17 cellular contexts compared by ENCODE assay signal in genomic region chr12:31991815-31992214, GRCh38. TPM values are rescaled to one million over a fixed set of nuclear protein-coding genes. Genes with fewer than 3 reads are reported as not detected.
DNase-seq lines count a peak whose midpoint lies in the region; ATAC-seq lines count a peak whose summit lies in the region.
"Had no signal": no experiment of that assay in that cellular context is flagged by ENCODE, and none has a peak within 500 bp of the region (broad histone marks: within the 10 kb centered on the region; RNA-seq: fewer than 3 reads in every experiment).

No MANE protein-coding gene starts in this region.

- no peak overlapping the region for H3K9ac ChIP-seq in GM23248
- H3K9ac ChIP-seq: KMS-11 had no signal

- no peaks in the 10 kb centered on the region for H3K27me3 ChIP-seq in GM23248 (replicated peaks; ENCODE audit: insufficient read depth)
- H3K27me3 ChIP-seq: body of pancreas, tibial artery had no signal

- WGBS in GM23248 (ENCODE audit: low coverage in 1 of 2, low lambda C conversion rate in 2 of 2, missing lambda C conversion rate in 2 of 2), 2 experiments: 97 to 100% methylated on average over 2 of the region's 2 CpGs

- H3K9me3 ChIP-seq in GM23248 (ENCODE audit: low read depth): no peaks in the 10 kb centered on the region
- H3K9me3 ChIP-seq: body of pancreas, tibial artery had no signal

- ATAC-seq in activated CD4-positive, CD25-positive, alpha-beta regulatory T cell treated with anti-CD3 and anti-CD28 coated beads, Interleukin-2, amount 50 U/mL, for 24 hours: peak; percentile 74 to 78
- ATAC-seq in GM21390 (IDR thresholded peaks at IDR 0.05; ENCODE audit: unreplicated experiment): peak; percentile 54
- peak; percentile 62 to 87 for ATAC-seq in natural killer cell treated with Interleukin-12 subunit alpha and Interleukin-12 subunit beta and Interleukin-15 and Interleukin-18, amount 100 ng/mL, for 72 hours
- ATAC-seq in GM21367 (IDR thresholded peaks at IDR 0.05; ENCODE audit: unreplicated experiment): no peak
- ATAC-seq: body of pancreas, right cardiac atrium had no signal

- H3K4me1 Mint-ChIP-seq in activated T-helper 2 cell treated with anti-CD3 and anti-CD28 coated beads, Interferon-gamma antibody, Interleukin-2, Interleukin-4, amounts not matched to agents 10 μg/mL and 5 μg/mL and 100 μg/mL, durations not matched to agents 14 hours and 24 hours and 36 hours (ENCODE audit: low read depth): peaks cover 31% of the 10 kb centered on the region
- H3K4me1 Mint-ChIP-seq in natural killer cell treated with Interleukin-12 subunit alpha and Interleukin-12 subunit beta and Interleukin-15 and Interleukin-18, amount 100 ng/mL, for 72 hours (ENCODE audit: low read depth in 2 of 2): peaks cover 28 to 35% of the 10 kb centered on the region in 2 donors
- H3K4me1 Mint-ChIP-seq: neural crest cell had no signal

- no peaks in the 10 kb centered on the region for H3F3A ChIP-seq in GM23248 (ENCODE audit: insufficient read depth)

- no peak for DNase-seq in activated CD4-positive, CD25-positive, alpha-beta regulatory T cell (lab: John Stamatoyannopoulos, UW)
- no peak for DNase-seq in activated T-helper 2 cell treated with anti-CD3 and anti-CD28 coated beads, Interferon-gamma antibody, Interleukin-2, Interleukin-4, amounts not matched to agents 10 μg/mL and 5 μg/mL and 100 μg/mL, durations not matched to agents 14 hours and 24 hours and 36 hours (ENCODE audit: low spot score)
- no peak for DNase-seq in natural killer cell treated with Interleukin-12 subunit alpha and Interleukin-12 subunit beta and Interleukin-15 and Interleukin-18, amount 100 ng/mL, for 72 hours (ENCODE audit: low spot score)
- DNase-seq in NCI-H1105 (lab: John Stamatoyannopoulos, UW): no peak
- no peak for DNase-seq in GM23248
- DNase-seq: body of pancreas, H7, NCI-H1436 treated with DMSO at 0.1 percent for 48 hours, NCI-H510A, right cardiac atrium, tibial artery had no signal

- H3K27ac ChIP-seq in GM23248: no peak overlapping the region
- H3K27ac ChIP-seq: 22Rv1, body of pancreas, KMS-11, tibial artery had no signal

- peaks cover 86% of the 10 kb centered on the region for H3K36me3 Mint-ChIP-seq in activated T-helper 2 cell treated with anti-CD3 and anti-CD28 coated beads, Interferon-gamma antibody, Interleukin-2, Interleukin-4, amounts not matched to agents 10 μg/mL and 5 μg/mL and 100 μg/mL, durations not matched to agents 14 hours and 24 hours and 36 hours (ENCODE audit: low read depth)
- H3K36me3 Mint-ChIP-seq in natural killer cell treated with Interleukin-12 subunit alpha and Interleukin-12 subunit beta and Interleukin-15 and Interleukin-18, amount 100 ng/mL, for 72 hours: peaks cover 34% of the 10 kb centered on the region

- no peaks in the 10 kb centered on the region for H4K20me1 ChIP-seq in GM23248 (ENCODE audit: insufficient read depth)

- no peaks in the 10 kb centered on the region for H3K79me2 ChIP-seq in GM23248 (ENCODE audit: insufficient read depth)

- H3K36me3 ChIP-seq in GM23248 (ENCODE audit: low read depth): no peaks in the 10 kb centered on the region

- in situ Hi-C loops in GM23248 (cut with MboI): no loop called here

- intact Hi-C loops in activated T-helper 2 cell treated with anti-CD3 and anti-CD28 coated beads, Interferon-gamma antibody, Interleukin-2, Interleukin-4, amounts not matched to agents 10 μg/mL and 5 μg/mL and 100 μg/mL, durations not matched to agents 14 hours and 24 hours and 36 hours (cut with micrococcal nuclease): loop anchor here (2.0 kb wide), 4 partner anchors 33 to 143 kb away; partner anchors contain the start of gene RESF1

- H3K4me3 ChIP-seq in GM23248: no peak overlapping the region
- H3K4me3 ChIP-seq: body of pancreas, tibial artery had no signal

- H2AFZ ChIP-seq in GM23248: no peak overlapping the region

- H3K27ac Mint-ChIP-seq in activated T-helper 2 cell treated with anti-CD3 and anti-CD28 coated beads, Interferon-gamma antibody, Interleukin-2, Interleukin-4, amounts not matched to agents 10 μg/mL and 5 μg/mL and 100 μg/mL, durations not matched to agents 14 hours and 24 hours and 36 hours: peak overlapping the region; percentile 75
- H3K27ac Mint-ChIP-seq in natural killer cell treated with Interleukin-12 subunit alpha and Interleukin-12 subunit beta and Interleukin-15 and Interleukin-18, amount 100 ng/mL, for 72 hours: peak overlapping the region; percentile 84 to 93

- H3K4me2 ChIP-seq in GM23248 (ENCODE audit: unreplicated experiment): no peak overlapping the region
- H3K4me2 ChIP-seq: KMS-11 had no signal

- H3K4me1 ChIP-seq in GM23248 (ENCODE audit: insufficient read depth): no peaks in the 10 kb centered on the region
- H3K4me1 ChIP-seq: body of pancreas had no signal

- no peaks in the 10 kb centered on the region for H3K9me2 ChIP-seq in GM23248 (ENCODE audit: insufficient read depth)

- peak overlapping the region; percentile 6 for H3K4me3 Mint-ChIP-seq in activated T-helper 2 cell treated with anti-CD3 and anti-CD28 coated beads, Interferon-gamma antibody, Interleukin-2, Interleukin-4, amounts not matched to agents 10 μg/mL and 5 μg/mL and 100 μg/mL, durations not matched to agents 14 hours and 24 hours and 36 hours (ENCODE audit: low read depth)
- H3K4me3 Mint-ChIP-seq in natural killer cell treated with Interleukin-12 subunit alpha and Interleukin-12 subunit beta and Interleukin-15 and Interleukin-18, amount 100 ng/mL, for 72 hours: peak overlapping the region; percentile 64
- H3K4me3 Mint-ChIP-seq: neural crest cell had no signal

- H3K9me3 Mint-ChIP-seq in activated T-helper 2 cell treated with anti-CD3 and anti-CD28 coated beads, Interferon-gamma antibody, Interleukin-2, Interleukin-4, amounts not matched to agents 10 μg/mL and 5 μg/mL and 100 μg/mL, durations not matched to agents 14 hours and 24 hours and 36 hours: peaks cover 34% of the 10 kb centered on the region
- H3K9me3 Mint-ChIP-seq in natural killer cell treated with Interleukin-12 subunit alpha and Interleukin-12 subunit beta and Interleukin-15 and Interleukin-18, amount 100 ng/mL, for 72 hours: peaks cover 5% of the 10 kb centered on the region
- H3K9me3 Mint-ChIP-seq: neural crest cell had no signal

- no peaks in the 10 kb centered on the region for H3K27me3 Mint-ChIP-seq in activated T-helper 2 cell treated with anti-CD3 and anti-CD28 coated beads, Interferon-gamma antibody, Interleukin-2, Interleukin-4, amounts not matched to agents 10 μg/mL and 5 μg/mL and 100 μg/mL, durations not matched to agents 14 hours and 24 hours and 36 hours (ENCODE audit: low read depth)
- H3K27me3 Mint-ChIP-seq in natural killer cell treated with Interleukin-12 subunit alpha and Interleukin-12 subunit beta and Interleukin-15 and Interleukin-18, amount 100 ng/mL, for 72 hours: no peaks in the 10 kb centered on the region

RNA-seq across cellular contexts. Expression of gene RESF1, which starts 32.6 kb away (rescaled TPM):
- 41.9 and 43.2 TPM in 2 replicates for total RNA-seq in activated T-helper 2 cell treated with anti-CD3 and anti-CD28 coated beads, Interferon-gamma antibody, Interleukin-2, Interleukin-4, amounts not matched to agents 10 μg/mL and 5 μg/mL and 100 μg/mL, durations not matched to agents 14 hours and 24 hours and 36 hours
- total RNA-seq in natural killer cell treated with Interleukin-12 subunit alpha and Interleukin-12 subunit beta and Interleukin-15 and Interleukin-18, amount 100 ng/mL, for 72 hours: 100 to 1,000 TPM in 1 of 2 donors, 10 to 100 TPM in 1; 71.7 to 107 TPM
- total RNA-seq in GM23248 (2014; rRNA removed; shearing (Covaris generic)): 6.3 and 8.3 TPM in 2 replicates
- polyA plus RNA-seq in GM23248 (2016; fragmentation: Nextera tagmentation; extraction: Ambion mirVana): 6.6 and 8.4 TPM in 2 replicates
